1 cellular context compared by ENCODE assay signal in the genomic region with DNA sequence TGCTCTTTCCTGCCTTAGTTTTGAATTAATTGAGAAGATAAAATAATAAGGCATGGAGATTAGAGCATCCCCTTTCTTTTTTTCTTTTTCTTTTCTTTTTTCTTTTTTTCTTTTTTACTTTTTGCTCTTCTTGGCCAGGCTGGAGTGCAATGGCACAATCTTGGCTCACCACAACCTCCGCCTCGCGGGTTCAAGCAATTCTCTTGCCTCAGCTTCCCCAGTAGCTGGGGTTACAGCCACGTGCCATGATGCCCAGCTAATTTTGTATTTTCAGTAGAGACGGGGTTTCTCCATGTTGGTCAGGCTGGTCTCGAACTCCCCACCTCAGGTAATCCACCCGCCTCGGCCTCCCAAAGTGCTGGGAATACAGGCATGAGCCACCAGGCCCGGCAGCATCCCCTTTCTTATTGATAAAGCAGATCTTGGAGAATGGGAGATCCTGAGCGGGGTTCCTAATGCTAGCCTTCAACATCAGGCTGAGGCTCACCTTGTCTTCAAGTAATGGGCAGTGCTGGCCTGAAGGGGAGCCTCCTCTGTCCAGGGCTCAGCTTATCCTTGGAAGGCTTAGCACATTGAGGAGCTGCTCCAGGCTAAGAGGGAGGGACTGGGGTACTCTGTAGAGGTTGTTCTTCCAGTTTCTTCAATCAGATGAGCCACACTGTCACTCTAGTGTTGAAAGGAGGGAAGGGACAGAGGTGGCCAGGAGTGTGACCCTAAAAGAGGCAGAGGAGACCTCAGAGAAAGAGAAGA.
TF ChIP-seq lines count a peak whose summit lies in the region.

No MANE protein-coding gene starts in this region.

TF ChIP-seq in HepG2, 621 proteins besides CTCF, POLR2A, EP300 and RAD21:
- TF ChIP-seq RFXANK (CRISPR knock-in tag; IDR thresholded peaks at IDR 0.05) (no peak), POGZ (CRISPR knock-in tag; IDR thresholded peaks at IDR 0.05) (no peak), MXD4 (CRISPR knock-in tag; IDR thresholded peaks at IDR 0.05) (no peak), CHCHD3 (CRISPR knock-in tag; IDR thresholded peaks at IDR 0.05) (no peak), ZMAT3 (CRISPR knock-in tag; conservative IDR thresholded peaks at IDR 0.05) (no peak), BRCA1 (CRISPR knock-in tag; IDR thresholded peaks at IDR 0.05) (no peak), GLI4 (CRISPR knock-in tag; IDR thresholded peaks at IDR 0.05; ENCODE audit: borderline replicate concordance) (no peak), ZNF747 (CRISPR knock-in tag; IDR thresholded peaks at IDR 0.05; ENCODE audit: borderline replicate concordance) (no peak), THYN1 (CRISPR knock-in tag; IDR thresholded peaks at IDR 0.05; ENCODE audit: borderline replicate concordance, low read depth) (no peak), ZNF552 (CRISPR knock-in tag; IDR thresholded peaks at IDR 0.05; ENCODE audit: borderline replicate concordance) (no peak), ZFP37 (CRISPR knock-in tag; IDR thresholded peaks at IDR 0.05; ENCODE audit: borderline replicate concordance) (no peak), ZNF256 (CRISPR knock-in tag; conservative IDR thresholded peaks at IDR 0.05) (no peak), ZNF282 (IDR thresholded peaks at IDR 0.05; ENCODE audit: partially characterized antibody) (no peak), SP4 (CRISPR knock-in tag; IDR thresholded peaks at IDR 0.05) (no peak), KDM5B (CRISPR knock-in tag; IDR thresholded peaks at IDR 0.05; ENCODE audit: borderline replicate concordance) (no peak)
- TF ChIP-seq, protein P1, sequence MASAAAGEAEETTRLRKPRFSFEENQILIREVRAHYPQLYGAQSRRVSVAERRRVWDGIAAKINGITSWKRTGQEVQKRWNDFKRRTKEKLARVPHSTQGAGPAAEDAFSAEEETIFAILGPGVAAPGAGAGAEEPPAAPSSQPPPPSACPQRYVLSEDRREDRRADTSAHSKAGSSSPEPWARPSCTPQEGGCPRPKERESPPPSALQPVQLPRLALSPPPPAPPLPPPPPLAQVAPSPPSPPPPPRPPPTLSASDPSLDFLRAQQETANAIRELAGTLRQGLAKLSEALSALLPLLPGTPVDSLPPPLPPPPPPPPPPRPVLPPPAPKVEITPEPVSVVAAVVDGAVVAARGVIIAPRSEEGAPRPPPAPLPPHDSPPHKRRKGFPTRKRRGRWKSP (CRISPR knock-in tag; IDR thresholded peaks at IDR 0.05): no peak
- TF ChIP-seq, protein P2, sequence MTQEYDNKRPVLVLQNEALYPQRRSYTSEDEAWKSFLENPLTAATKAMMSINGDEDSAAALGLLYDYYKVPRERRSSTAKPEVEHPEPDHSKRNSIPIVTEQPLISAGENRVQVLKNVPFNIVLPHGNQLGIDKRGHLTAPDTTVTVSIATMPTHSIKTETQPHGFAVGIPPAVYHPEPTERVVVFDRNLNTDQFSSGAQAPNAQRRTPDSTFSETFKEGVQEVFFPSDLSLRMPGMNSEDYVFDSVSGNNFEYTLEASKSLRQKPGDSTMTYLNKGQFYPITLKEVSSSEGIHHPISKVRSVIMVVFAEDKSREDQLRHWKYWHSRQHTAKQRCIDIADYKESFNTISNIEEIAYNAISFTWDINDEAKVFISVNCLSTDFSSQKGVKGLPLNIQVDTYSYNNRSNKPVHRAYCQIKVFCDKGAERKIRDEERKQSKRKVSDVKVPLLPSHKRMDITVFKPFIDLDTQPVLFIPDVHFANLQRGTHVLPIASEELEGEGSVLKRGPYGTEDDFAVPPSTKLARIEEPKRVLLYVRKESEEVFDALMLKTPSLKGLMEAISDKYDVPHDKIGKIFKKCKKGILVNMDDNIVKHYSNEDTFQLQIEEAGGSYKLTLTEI (CRISPR knock-in tag; conservative IDR thresholded peaks at IDR 0.05): no peak
- TF ChIP-seq, protein P3, sequence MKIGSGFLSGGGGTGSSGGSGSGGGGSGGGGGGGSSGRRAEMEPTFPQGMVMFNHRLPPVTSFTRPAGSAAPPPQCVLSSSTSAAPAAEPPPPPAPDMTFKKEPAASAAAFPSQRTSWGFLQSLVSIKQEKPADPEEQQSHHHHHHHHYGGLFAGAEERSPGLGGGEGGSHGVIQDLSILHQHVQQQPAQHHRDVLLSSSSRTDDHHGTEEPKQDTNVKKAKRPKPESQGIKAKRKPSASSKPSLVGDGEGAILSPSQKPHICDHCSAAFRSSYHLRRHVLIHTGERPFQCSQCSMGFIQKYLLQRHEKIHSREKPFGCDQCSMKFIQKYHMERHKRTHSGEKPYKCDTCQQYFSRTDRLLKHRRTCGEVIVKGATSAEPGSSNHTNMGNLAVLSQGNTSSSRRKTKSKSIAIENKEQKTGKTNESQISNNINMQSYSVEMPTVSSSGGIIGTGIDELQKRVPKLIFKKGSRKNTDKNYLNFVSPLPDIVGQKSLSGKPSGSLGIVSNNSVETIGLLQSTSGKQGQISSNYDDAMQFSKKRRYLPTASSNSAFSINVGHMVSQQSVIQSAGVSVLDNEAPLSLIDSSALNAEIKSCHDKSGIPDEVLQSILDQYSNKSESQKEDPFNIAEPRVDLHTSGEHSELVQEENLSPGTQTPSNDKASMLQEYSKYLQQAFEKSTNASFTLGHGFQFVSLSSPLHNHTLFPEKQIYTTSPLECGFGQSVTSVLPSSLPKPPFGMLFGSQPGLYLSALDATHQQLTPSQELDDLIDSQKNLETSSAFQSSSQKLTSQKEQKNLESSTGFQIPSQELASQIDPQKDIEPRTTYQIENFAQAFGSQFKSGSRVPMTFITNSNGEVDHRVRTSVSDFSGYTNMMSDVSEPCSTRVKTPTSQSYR (CRISPR knock-in tag; IDR thresholded peaks at IDR 0.05; ENCODE audit: borderline replicate concordance): no peak
- TF ChIP-seq, protein P4, sequence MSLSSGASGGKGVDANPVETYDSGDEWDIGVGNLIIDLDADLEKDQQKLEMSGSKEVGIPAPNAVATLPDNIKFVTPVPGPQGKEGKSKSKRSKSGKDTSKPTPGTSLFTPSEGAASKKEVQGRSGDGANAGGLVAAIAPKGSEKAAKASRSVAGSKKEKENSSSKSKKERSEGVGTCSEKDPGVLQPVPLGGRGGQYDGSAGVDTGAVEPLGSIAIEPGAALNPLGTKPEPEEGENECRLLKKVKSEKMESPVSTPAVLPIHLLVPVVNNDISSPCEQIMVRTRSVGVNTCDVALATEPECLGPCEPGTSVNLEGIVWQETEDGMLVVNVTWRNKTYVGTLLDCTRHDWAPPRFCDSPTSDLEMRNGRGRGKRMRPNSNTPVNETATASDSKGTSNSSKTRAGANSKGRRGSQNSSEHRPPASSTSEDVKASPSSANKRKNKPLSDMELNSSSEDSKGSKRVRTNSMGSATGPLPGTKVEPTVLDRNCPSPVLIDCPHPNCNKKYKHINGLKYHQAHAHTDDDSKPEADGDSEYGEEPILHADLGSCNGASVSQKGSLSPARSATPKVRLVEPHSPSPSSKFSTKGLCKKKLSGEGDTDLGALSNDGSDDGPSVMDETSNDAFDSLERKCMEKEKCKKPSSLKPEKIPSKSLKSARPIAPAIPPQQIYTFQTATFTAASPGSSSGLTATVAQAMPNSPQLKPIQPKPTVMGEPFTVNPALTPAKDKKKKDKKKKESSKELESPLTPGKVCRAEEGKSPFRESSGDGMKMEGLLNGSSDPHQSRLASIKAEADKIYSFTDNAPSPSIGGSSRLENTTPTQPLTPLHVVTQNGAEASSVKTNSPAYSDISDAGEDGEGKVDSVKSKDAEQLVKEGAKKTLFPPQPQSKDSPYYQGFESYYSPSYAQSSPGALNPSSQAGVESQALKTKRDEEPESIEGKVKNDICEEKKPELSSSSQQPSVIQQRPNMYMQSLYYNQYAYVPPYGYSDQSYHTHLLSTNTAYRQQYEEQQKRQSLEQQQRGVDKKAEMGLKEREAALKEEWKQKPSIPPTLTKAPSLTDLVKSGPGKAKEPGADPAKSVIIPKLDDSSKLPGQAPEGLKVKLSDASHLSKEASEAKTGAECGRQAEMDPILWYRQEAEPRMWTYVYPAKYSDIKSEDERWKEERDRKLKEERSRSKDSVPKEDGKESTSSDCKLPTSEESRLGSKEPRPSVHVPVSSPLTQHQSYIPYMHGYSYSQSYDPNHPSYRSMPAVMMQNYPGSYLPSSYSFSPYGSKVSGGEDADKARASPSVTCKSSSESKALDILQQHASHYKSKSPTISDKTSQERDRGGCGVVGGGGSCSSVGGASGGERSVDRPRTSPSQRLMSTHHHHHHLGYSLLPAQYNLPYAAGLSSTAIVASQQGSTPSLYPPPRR (CRISPR knock-in tag; IDR thresholded peaks at IDR 0.05; ENCODE audit: borderline replicate concordance): no peak
- TF ChIP-seq, protein P5, sequence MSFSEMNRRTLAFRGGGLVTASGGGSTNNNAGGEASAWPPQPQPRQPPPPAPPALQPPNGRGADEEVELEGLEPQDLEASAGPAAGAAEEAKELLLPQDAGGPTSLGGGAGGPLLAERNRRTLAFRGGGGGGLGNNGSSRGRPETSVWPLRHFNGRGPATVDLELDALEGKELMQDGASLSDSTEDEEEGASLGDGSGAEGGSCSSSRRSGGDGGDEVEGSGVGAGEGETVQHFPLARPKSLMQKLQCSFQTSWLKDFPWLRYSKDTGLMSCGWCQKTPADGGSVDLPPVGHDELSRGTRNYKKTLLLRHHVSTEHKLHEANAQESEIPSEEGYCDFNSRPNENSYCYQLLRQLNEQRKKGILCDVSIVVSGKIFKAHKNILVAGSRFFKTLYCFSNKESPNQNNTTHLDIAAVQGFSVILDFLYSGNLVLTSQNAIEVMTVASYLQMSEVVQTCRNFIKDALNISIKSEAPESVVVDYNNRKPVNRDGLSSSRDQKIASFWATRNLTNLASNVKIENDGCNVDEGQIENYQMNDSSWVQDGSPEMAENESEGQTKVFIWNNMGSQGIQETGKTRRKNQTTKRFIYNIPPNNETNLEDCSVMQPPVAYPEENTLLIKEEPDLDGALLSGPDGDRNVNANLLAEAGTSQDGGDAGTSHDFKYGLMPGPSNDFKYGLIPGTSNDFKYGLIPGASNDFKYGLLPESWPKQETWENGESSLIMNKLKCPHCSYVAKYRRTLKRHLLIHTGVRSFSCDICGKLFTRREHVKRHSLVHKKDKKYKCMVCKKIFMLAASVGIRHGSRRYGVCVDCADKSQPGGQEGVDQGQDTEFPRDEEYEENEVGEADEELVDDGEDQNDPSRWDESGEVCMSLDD (CRISPR knock-in tag; IDR thresholded peaks at IDR 0.05; ENCODE audit: borderline replicate concordance): no peak
